Comparison of ENCODE assay signal across 17 cellular contexts in the genomic region with DNA sequence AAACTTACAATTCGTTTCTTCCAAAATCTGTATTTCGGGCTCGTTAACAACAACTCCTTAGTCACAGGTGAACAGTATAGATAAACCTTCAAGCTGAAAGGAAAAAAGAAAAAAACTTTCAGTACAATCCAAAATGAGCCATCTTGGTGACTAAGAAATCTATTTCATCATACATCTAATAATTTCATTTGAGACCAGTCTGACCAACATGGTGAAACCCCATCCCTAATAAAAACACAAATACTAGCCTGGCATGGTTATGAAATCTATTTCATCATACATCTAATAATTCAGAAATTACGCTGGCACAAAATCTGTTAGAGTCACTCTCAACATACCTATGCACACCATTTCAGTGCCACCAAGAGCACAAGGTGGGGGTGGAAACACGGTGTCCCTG. TPM values are rescaled to one million over a fixed set of nuclear protein-coding genes. Genes with fewer than 3 reads are reported as not detected.
DNase-seq lines count a peak whose midpoint lies in the region; TF ChIP-seq lines count a peak whose summit lies in the region.
"Had no signal": no experiment of that assay in that cellular context is flagged by ENCODE, and none has a peak within 500 bp of the region (broad histone marks: within the 10 kb centered on the region; RNA-seq: fewer than 3 reads in every experiment).

No MANE protein-coding gene starts in this region.

- TF ChIP-seq CTCF in PC-9 (conservative IDR thresholded peaks at IDR 0.05): no peak
- TF ChIP-seq CTCF in osteoblast (IDR thresholded peaks at IDR 0.05; ENCODE audit: extremely low read depth, low read depth, low read length): no peak

- H4K20me1 ChIP-seq in PC-9 (ENCODE audit: insufficient read depth) (no peaks in the 10 kb centered on the region), osteoblast (ENCODE audit: insufficient read depth, low read length) (no peaks in the 10 kb centered on the region)

- DNase-seq in ELR (ENCODE audit: low read depth) (peak; percentile 22), PC-9 (peak in 1 of 2 experiments; percentile 48), epithelial cell of prostate (ENCODE audit: low read depth, low spot score) (no peak), osteoblast (ENCODE audit: insufficient read length, low spot score, missing footprints) (peak; percentile 70), D341Med (ENCODE audit: low spot score) (no peak), NCI-H748 treated with DMSO at 0.1 percent for 48 hours (lab: John Stamatoyannopoulos, UW) (no peak)
- DNase-seq in stimulated activated CD4-positive, alpha-beta T cell treated with anti-CD3 and anti-CD28 coated beads, Interleukin-4, amount 100 ng/mL, for 1 hour: no peak
- DNase-seq: BE2C; CD4-positive, alpha-beta T cell; MV-4-11; NCI-H1417; NCI-H187 treated with DMSO at 0.1 percent for 48 hours; NCI-H526 treated with DMSO at 0.1 percent for 48 hours; NK-92 treated with Interleukin-12 subunit alpha and Interleukin-12 subunit beta, amount 100 ng/mL, for 24 hours had no signal

- H3K4me2 ChIP-seq in PC-9 (peak overlapping the region; percentile 19; the same call in 1 of the 2 replicates), osteoblast (ENCODE audit: insufficient read depth, low read length) (no peak overlapping the region)

- H3K4me3 ChIP-seq in PC-9 (no peak overlapping the region), osteoblast (ENCODE audit: insufficient read depth, low read length) (no peak overlapping the region)

- H3K27me3 ChIP-seq in PC-9 (ENCODE audit: insufficient read depth, low read depth) (no peaks in the 10 kb centered on the region), osteoblast (ENCODE audit: insufficient read depth, low read length) (no peaks in the 10 kb centered on the region)
- H3K27me3 ChIP-seq: BE2C had no signal

- intact Hi-C loops in PC-9 (cut with micrococcal nuclease; ENCODE audit: unreplicated experiment): no loop called here

- H3K36me3 ChIP-seq in PC-9 (ENCODE audit: low read depth) (no peaks in the 10 kb centered on the region), osteoblast (ENCODE audit: insufficient read depth, low read length) (peaks cover 37% of the 10 kb centered on the region)
- H3K36me3 ChIP-seq: BE2C had no signal

- no TSS peak for BruUV-seq in PC-9 (replicated peaks; lab: Mats Ljungman, UMichigan)

- H3K27ac ChIP-seq in PC-9 (peak overlapping the region; percentile 53; the same call in 1 of the 2 replicates), epithelial cell of prostate (peak overlapping the region; percentile 54), osteoblast (ENCODE audit: low read depth, low read length) (no peak overlapping the region)

- CTCF ChIA-PET in PC-9 (lab: Charles Lee): no interaction called here

- POLR2A ChIA-PET in PC-9 (lab: Charles Lee; ENCODE audit: unreplicated experiment): no interaction called here

- H3K9me2 ChIP-seq in PC-9 (ENCODE audit: insufficient read depth): no peaks in the 10 kb centered on the region

- H3K4me1 ChIP-seq in PC-9 (replicated peaks; ENCODE audit: insufficient read depth) (no peaks in the 10 kb centered on the region), osteoblast (ENCODE audit: insufficient read depth, low read length) (no peaks in the 10 kb centered on the region)
- H3K4me1 ChIP-seq: BE2C had no signal

- H3F3A ChIP-seq in PC-9 (ENCODE audit: insufficient read depth, low read depth): no peaks in the 10 kb centered on the region

- H3K9me3 ChIP-seq in PC-9 (ENCODE audit: insufficient read depth, low read depth) (no peaks in the 10 kb centered on the region), osteoblast (ENCODE audit: low read depth, low read length) (no peaks in the 10 kb centered on the region)
- H3K9me3 ChIP-seq: BE2C had no signal

- H2AFZ ChIP-seq in PC-9 (no peak overlapping the region), osteoblast (ENCODE audit: low read length) (no peak overlapping the region)

- H3K79me2 ChIP-seq in PC-9 (ENCODE audit: low read depth) (no peaks in the 10 kb centered on the region; the same call in 1 of the 2 replicates), osteoblast (ENCODE audit: insufficient read depth, low read length) (peaks cover 38% of the 10 kb centered on the region)

RNA-seq across cellular contexts. Expression of a gene that starts 8.8 kb away (rescaled TPM):
- 14.0 and 15.6 TPM in 2 replicates for total RNA-seq in PC-9 (2021)
- total RNA-seq in osteoblast: 16.3 and 17.7 TPM in 2 replicates

RNA-seq across cellular contexts. Expression of a gene that starts 14.1 kb away (rescaled TPM):
- 1.8 and 4.1 TPM in 2 replicates for total RNA-seq in PC-9 (2021)
- 1.2 TPM in 1 of 2 replicates, not detected in the other for total RNA-seq in osteoblast
- total RNA-seq: CD4-positive, alpha-beta T cell; G401; HT1080; SK-MEL-5 had no signal

Comparison
In these comparisons a context has a peak if more than half of its experiments do, and no peak if none do; other contexts are left out.
1. DNase-seq: peak in ELR (single experiment) and osteoblast (single experiment); none in epithelial cell of prostate (single experiment), D341Med (single experiment), NCI-H748 treated with DMSO at 0.1 percent for 48 hours (single experiment) and stimulated activated CD4-positive, alpha-beta T cell treated with anti-CD3 and anti-CD28 coated beads, Interleukin-4, amount 100 ng/mL, for 1 hour (single experiment).